2 cellular contexts compared by ENCODE assay signal in the genomic region with DNA sequence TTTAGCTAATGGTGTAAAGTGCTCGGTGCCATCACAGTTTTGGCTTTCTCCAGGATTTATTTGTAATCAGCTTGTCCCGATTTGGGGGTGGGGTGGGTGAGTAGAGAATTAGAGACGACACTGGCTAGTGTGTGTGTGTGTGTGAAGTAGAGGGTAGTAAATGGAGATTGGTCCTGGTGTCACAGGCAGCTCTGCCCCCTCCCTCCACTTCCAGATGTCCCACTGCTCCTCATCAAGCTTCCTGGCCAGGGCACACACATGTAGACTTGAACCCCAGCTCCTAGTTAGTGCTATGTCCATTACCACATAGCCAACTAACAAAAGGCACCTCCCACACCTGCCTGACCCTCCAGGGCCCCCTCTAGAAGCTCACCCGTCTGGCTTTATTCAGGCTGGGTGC.
TF ChIP-seq lines count a peak whose summit lies in the region.

No MANE protein-coding gene starts in this region.

TF ChIP-seq in A549, 52 proteins besides CTCF, POLR2A, EP300 and RAD21:
- no peak for TF ChIP-seq SREBF2 (IDR thresholded peaks at IDR 0.05)
- no peak for TF ChIP-seq MAZ (IDR thresholded peaks at IDR 0.05; ENCODE audit: borderline replicate concordance, low read depth, low read length)
- no peak for TF ChIP-seq ZFP36 (IDR thresholded peaks at IDR 0.05; ENCODE audit: borderline replicate concordance, partially characterized antibody)
- TF ChIP-seq CBX8 (IDR thresholded peaks at IDR 0.05): no peak
- TF ChIP-seq, protein P1, sequence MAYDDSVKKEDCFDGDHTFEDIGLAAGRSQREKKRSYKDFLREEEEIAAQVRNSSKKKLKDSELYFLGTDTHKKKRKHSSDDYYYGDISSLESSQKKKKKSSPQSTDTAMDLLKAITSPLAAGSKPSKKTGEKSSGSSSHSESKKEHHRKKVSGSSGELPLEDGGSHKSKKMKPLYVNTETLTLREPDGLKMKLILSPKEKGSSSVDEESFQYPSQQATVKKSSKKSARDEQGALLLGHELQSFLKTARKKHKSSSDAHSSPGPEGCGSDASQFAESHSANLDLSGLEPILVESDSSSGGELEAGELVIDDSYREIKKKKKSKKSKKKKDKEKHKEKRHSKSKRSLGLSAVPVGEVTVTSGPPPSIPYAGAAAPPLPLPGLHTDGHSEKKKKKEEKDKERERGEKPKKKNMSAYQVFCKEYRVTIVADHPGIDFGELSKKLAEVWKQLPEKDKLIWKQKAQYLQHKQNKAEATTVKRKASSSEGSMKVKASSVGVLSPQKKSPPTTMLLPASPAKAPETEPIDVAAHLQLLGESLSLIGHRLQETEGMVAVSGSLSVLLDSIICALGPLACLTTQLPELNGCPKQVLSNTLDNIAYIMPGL (CRISPR knock-in tag; IDR thresholded peaks at IDR 0.05; ENCODE audit: borderline replicate concordance): no peak
- TF ChIP-seq FOXS1 (CRISPR knock-in tag; IDR thresholded peaks at IDR 0.05): no peak
- TF ChIP-seq, protein P2, sequence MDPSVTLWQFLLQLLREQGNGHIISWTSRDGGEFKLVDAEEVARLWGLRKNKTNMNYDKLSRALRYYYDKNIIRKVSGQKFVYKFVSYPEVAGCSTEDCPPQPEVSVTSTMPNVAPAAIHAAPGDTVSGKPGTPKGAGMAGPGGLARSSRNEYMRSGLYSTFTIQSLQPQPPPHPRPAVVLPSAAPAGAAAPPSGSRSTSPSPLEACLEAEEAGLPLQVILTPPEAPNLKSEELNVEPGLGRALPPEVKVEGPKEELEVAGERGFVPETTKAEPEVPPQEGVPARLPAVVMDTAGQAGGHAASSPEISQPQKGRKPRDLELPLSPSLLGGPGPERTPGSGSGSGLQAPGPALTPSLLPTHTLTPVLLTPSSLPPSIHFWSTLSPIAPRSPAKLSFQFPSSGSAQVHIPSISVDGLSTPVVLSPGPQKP (IDR thresholded peaks at IDR 0.05; ENCODE audit: low read depth, low read length): no peak
- no peak for TF ChIP-seq HOXB5 (CRISPR knock-in tag; IDR thresholded peaks at IDR 0.05)
- TF ChIP-seq, protein P3, sequence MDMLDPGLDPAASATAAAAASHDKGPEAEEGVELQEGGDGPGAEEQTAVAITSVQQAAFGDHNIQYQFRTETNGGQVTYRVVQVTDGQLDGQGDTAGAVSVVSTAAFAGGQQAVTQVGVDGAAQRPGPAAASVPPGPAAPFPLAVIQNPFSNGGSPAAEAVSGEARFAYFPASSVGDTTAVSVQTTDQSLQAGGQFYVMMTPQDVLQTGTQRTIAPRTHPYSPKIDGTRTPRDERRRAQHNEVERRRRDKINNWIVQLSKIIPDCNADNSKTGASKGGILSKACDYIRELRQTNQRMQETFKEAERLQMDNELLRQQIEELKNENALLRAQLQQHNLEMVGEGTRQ (IDR thresholded peaks at IDR 0.05): no peak
- TF ChIP-seq NR3C1 (IDR thresholded peaks at IDR 0.05): no peak
- no peak for TF ChIP-seq EHMT2 (IDR thresholded peaks at IDR 0.05; ENCODE audit: low read depth)

TF ChIP-seq in IMR-90, 13 proteins besides CTCF, POLR2A, EP300 and RAD21:
- TF ChIP-seq MAZ (IDR thresholded peaks at IDR 0.05; ENCODE audit: borderline replicate concordance, low read depth, low read length): no peak
- no peak for TF ChIP-seq RFX5 (IDR thresholded peaks at IDR 0.05; ENCODE audit: low read depth, low read length)
- no peak for TF ChIP-seq SMC3 (IDR thresholded peaks at IDR 0.05; ENCODE audit: low read depth, low read length)
- no peak for TF ChIP-seq FOS (IDR thresholded peaks at IDR 0.05; ENCODE audit: low read depth, low read length)
- TF ChIP-seq RCOR1 (IDR thresholded peaks at IDR 0.05; ENCODE audit: insufficient replicate concordance, low read length): no peak
- TF ChIP-seq CHD1 (IDR thresholded peaks at IDR 0.05; ENCODE audit: low read depth, low read length): no peak
- no peak for TF ChIP-seq MXI1 (IDR thresholded peaks at IDR 0.05; ENCODE audit: borderline replicate concordance, low read depth, low read length)
- no peak for TF ChIP-seq MAFK (IDR thresholded peaks at IDR 0.05; ENCODE audit: low read depth, low read length)
- TF ChIP-seq, protein P2 (IDR thresholded peaks at IDR 0.05; ENCODE audit: borderline replicate concordance, low read depth, low read length): no peak
